1 cellular context compared by ENCODE assay signal in the genomic region with DNA sequence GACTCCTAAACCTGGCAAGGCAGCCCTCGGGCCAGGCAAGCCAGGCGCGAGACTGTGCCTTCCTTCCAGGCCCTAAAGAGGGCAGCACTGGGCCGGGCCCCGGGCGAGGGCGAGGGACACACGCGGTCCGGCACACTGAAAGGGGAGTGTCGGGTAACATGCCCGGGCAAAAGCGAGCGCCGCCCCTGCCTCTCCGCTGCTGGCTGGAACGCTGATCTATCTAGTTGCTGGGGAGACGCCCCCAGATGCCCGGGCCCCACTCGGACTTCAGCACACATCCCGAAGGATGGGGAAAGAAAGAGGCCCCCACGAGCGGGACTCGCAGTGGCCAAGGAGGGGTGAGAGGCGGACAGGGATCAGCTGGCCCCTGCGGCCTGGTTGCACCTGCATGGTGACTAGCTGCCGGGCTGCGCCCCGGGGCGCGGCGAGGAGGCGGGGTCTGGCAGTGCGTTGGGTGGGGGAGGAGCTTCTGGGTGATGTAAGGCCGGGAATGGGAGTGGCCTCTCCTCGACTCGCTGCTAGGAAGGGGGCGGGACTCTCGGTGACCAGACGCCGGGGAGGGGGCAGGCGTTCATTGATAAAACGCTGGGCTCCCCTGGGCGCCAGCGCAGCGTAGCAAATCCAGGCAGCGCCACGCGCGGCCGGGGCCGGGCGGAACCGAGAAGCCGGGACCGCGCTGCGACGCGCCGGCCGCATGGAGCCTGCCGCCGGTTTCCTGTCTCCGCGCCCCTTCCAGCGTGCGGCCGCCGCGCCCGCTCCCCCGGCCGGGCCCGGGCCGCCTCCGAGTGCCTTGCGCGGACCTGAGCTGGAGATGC.
TF ChIP-seq lines count a peak whose summit lies in the region.

PLK3 (plus strand) TSS at position 608 of the 815 bp plus-strand sequence; CDS start at position 695, 87 bp downstream.

TF ChIP-seq in HepG2, 621 proteins besides CTCF, POLR2A, EP300 and RAD21 (continued from another document and continues in another):
- peak; percentile 97 for TF ChIP-seq ZNF687 (CRISPR knock-in tag; IDR thresholded peaks at IDR 0.05)
- TF ChIP-seq IRF2 (CRISPR knock-in tag; IDR thresholded peaks at IDR 0.05) = peak; percentile 34; the same call in 1 of the 2 replicates
- peak; percentile 77 for TF ChIP-seq AGO1 (IDR thresholded peaks at IDR 0.05; ENCODE audit: low read depth, low read length, poor library complexity, severe bottlenecking)
- TF ChIP-seq ZNF574 (CRISPR knock-in tag; IDR thresholded peaks at IDR 0.05) = peak; percentile 72
- peak; percentile 34; the same call in 1 of the 2 replicates for TF ChIP-seq ZSCAN31 (CRISPR knock-in tag; IDR thresholded peaks at IDR 0.05; ENCODE audit: low read depth)
- TF ChIP-seq STAG1 (CRISPR knock-in tag; IDR thresholded peaks at IDR 0.05) = peak; percentile 83
- TF ChIP-seq, protein P1, sequence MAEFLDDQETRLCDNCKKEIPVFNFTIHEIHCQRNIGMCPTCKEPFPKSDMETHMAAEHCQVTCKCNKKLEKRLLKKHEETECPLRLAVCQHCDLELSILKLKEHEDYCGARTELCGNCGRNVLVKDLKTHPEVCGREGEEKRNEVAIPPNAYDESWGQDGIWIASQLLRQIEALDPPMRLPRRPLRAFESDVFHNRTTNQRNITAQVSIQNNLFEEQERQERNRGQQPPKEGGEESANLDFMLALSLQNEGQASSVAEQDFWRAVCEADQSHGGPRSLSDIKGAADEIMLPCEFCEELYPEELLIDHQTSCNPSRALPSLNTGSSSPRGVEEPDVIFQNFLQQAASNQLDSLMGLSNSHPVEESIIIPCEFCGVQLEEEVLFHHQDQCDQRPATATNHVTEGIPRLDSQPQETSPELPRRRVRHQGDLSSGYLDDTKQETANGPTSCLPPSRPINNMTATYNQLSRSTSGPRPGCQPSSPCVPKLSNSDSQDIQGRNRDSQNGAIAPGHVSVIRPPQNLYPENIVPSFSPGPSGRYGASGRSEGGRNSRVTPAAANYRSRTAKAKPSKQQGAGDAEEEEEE (CRISPR knock-in tag; IDR thresholded peaks at IDR 0.05; ENCODE audit: borderline replicate concordance) = peak; percentile 64; the same call in 1 of the 2 replicates
- TF ChIP-seq KIAA2018 (CRISPR knock-in tag; IDR thresholded peaks at IDR 0.05; ENCODE audit: borderline replicate concordance) = no peak
- TF ChIP-seq ZNF3 (CRISPR knock-in tag; IDR thresholded peaks at IDR 0.05) = peak; percentile 56; the same call in 1 of the 2 replicates
- TF ChIP-seq ZNF761 (CRISPR knock-in tag; conservative IDR thresholded peaks at IDR 0.05) = peak; percentile 82
- TF ChIP-seq ZNF260 (CRISPR knock-in tag; IDR thresholded peaks at IDR 0.05; ENCODE audit: borderline replicate concordance, low read depth) = no peak
- TF ChIP-seq HCFC1 (IDR thresholded peaks at IDR 0.05; ENCODE audit: low read depth, low read length) = peak; percentile 6; the same call in 1 of the 2 replicates
- peak; percentile 99 for TF ChIP-seq RBFOX2 (IDR thresholded peaks at IDR 0.05; ENCODE audit: low read depth, low read length)
- TF ChIP-seq HNRNPH1 (optimal IDR thresholded peaks at IDR 0.05; ENCODE audit: low read depth, low read length) = no peak
- TF ChIP-seq FOXO4 (CRISPR knock-in tag; conservative IDR thresholded peaks at IDR 0.05) = no peak
- TF ChIP-seq ZNF263 (CRISPR knock-in tag; IDR thresholded peaks at IDR 0.05) = no peak
- TF ChIP-seq IRX3 (CRISPR knock-in tag; IDR thresholded peaks at IDR 0.05; ENCODE audit: borderline replicate concordance, low read depth) = no peak
- peak; percentile 72; the same call in 1 of the 2 replicates for TF ChIP-seq ZNF710 (CRISPR knock-in tag; IDR thresholded peaks at IDR 0.05; ENCODE audit: borderline replicate concordance)
- TF ChIP-seq ZNF562 (CRISPR knock-in tag; IDR thresholded peaks at IDR 0.05; ENCODE audit: borderline replicate concordance) = no peak
- TF ChIP-seq FOXP4 (CRISPR knock-in tag; IDR thresholded peaks at IDR 0.05) = peak; percentile 61
- TF ChIP-seq BRF2 (CRISPR knock-in tag; IDR thresholded peaks at IDR 0.05) = 0 out of 2 replicates have a peak, but pooled peaks have one; percentile 14
